1 cellular context compared by ENCODE assay signal in genomic region chr15:76951161-76951714, GRCh38.
TF ChIP-seq lines count a peak whose summit lies in the region.

No MANE protein-coding gene starts in this region.

TF ChIP-seq in K562, 482 proteins besides CTCF, POLR2A, EP300 and RAD21:
- no peak for TF ChIP-seq GTF2B (IDR thresholded peaks at IDR 0.05; ENCODE audit: extremely low read depth, insufficient read length)
- peak; percentile 31; the same call in 1 of the 2 replicates for TF ChIP-seq HMBOX1 (IDR thresholded peaks at IDR 0.05)
- TF ChIP-seq PHB2 (IDR thresholded peaks at IDR 0.05; ENCODE audit: low read depth) = no peak
- no peak for TF ChIP-seq SAFB (IDR thresholded peaks at IDR 0.05; ENCODE audit: borderline replicate concordance, low read depth, low read length)
